8 cellular contexts compared by ENCODE assay signal in the genomic region with DNA sequence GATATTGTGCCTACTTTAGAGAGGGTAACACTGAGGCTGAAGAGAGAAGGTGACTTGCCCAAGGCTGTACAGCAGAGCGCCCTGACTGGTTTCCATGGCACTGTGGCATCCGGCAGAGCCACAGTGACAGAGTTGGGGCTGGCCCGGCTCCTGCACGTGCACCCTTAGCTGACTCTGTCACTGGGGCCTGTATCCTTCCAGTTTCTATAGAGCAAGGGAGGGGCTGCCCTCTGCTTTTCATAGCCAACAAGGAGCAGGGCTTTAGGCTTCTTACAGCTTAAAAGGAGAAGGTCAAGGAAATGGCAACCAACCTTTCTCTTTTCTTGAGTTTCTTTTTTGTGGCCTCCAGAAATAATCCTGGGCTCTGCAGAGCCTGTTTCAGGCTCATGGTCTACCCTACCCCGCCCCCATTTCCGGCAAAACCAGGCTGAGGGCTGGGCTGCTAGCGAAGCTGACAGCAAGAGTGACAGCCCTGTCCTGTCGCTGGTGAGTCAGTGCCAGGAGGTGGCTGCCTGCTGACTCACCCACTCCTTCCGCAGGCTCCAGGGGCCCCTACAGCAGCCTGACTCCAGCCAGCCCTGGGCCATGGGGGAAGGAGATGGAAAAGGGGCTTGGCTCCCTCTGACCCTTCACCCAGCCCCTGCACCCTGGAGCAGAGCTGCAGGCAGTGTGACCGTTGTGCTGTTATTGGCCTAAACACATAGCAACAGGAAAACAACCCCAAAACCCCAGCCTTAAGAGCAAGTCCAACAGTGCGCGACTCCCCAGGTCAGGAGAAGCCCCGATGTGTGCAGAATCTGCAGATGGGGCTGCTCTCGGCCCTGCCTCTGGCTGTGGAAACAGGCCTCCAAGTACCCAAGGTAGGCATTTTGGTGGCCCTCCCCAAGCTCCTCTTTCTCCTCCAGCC. TPM values are rescaled to one million over a fixed set of nuclear protein-coding genes. Genes with fewer than 3 reads are reported as not detected.
A peak's percentile ranks its signal among the peaks of the same experiment; 100 is the strongest.
DNase-seq lines count a peak whose midpoint lies in the region; ATAC-seq and TF ChIP-seq lines count a peak whose summit lies in the region.

No MANE protein-coding gene starts in this region.

- 51% methylated on average over 7 of the region's 14 CpGs for WGBS in esophagus muscularis mucosa

- H4K20me1 ChIP-seq in OCI-LY7 (ENCODE audit: insufficient read depth, low read length) = peaks cover 17% of the 10 kb centered on the region

- CTCF ChIA-PET in A673 (lab: Charles Lee) (no interaction called here), OCI-LY7 (lab: Charles Lee; ENCODE audit: unreplicated experiment) (interaction anchor here (1.5 to 2.7 kb wide), 5 partner anchors 11 to 34 kb away, joined by 3 to 20 read pairs (median 5); a partner anchor contains a TSS)

- H3K79me2 ChIP-seq in OCI-LY7 (ENCODE audit: insufficient read depth, low read depth, low read length) = peaks cover 76% of the 10 kb centered on the region

- peak overlapping the region; percentile 61 to 71 (median 69) for H3K27ac Mint-ChIP-seq in nephron
- H3K27ac Mint-ChIP-seq in stimulated activated naive CD8-positive, alpha-beta T cell treated with anti-CD3 and anti-CD28 coated beads, Interleukin-15, amount 100 ng/mL, for 72 hours = peak overlapping the region; percentile 97 to 98

- no peak for TF ChIP-seq EP300 in esophagus muscularis mucosa (IDR thresholded peaks at IDR 0.05)

- H3K9me2 ChIP-seq in OCI-LY7 (ENCODE audit: insufficient read depth, low read length) = no peaks in the 10 kb centered on the region

- POLR2A ChIA-PET in A673 (lab: Charles Lee; ENCODE audit: low non-redundant PET) (no interaction called here), OCI-LY7 (lab: Charles Lee) (interaction anchor here (0.6 to 5.1 kb wide), 7 partner anchors 11 to 1880 kb away, joined by 4 to 32 read pairs (median 5); a partner anchor contains a TSS)

- peak; percentile 80 for ATAC-seq in GM18870 (IDR thresholded peaks at IDR 0.05; ENCODE audit: unreplicated experiment)
- ATAC-seq in HG03066 (IDR thresholded peaks at IDR 0.05; ENCODE audit: low read depth, unreplicated experiment) = peak; percentile 76
- ATAC-seq in stimulated activated naive CD8-positive, alpha-beta T cell treated with anti-CD3 and anti-CD28 coated beads, Interleukin-15, amount 100 ng/mL, for 72 hours = peak; percentile 94

- TF ChIP-seq CTCF in A673 (conservative IDR thresholded peaks at IDR 0.05; ENCODE audit: low read depth, low read length) (no peak), OCI-LY7 (conservative IDR thresholded peaks at IDR 0.05; ENCODE audit: low read length) (no peak), esophagus muscularis mucosa (IDR thresholded peaks at IDR 0.05) (no peak), nephron (IDR thresholded peaks at IDR 0.05; ENCODE audit: unreplicated experiment in 3 of 3) (no peak)

- peaks cover 33% of the 10 kb centered on the region for H3K4me1 Mint-ChIP-seq in nephron
- H3K4me1 Mint-ChIP-seq in stimulated activated naive CD8-positive, alpha-beta T cell treated with anti-CD3 and anti-CD28 coated beads, Interleukin-15, amount 100 ng/mL, for 72 hours = peaks cover 91% of the 10 kb centered on the region

- peak; percentile 95 for DNase-seq in A673 (ENCODE audit: low spot score)
- peak; percentile 91 for DNase-seq in OCI-LY7 (ENCODE audit: low spot score)
- peak; percentile 90 for DNase-seq in activated T-cell treated with anti-CD3 and anti-CD28 coated beads for 4 hours
- DNase-seq in esophagus muscularis mucosa (ENCODE audit: extremely low spot score) = peak; percentile 95
- peak; percentile 92 to 97 for DNase-seq in stimulated activated naive CD8-positive, alpha-beta T cell treated with anti-CD3 and anti-CD28 coated beads, Interleukin-15, amount 100 ng/mL, for 72 hours

- H3K36me3 Mint-ChIP-seq in nephron (ENCODE audit: low read depth) = no peaks in the 10 kb centered on the region

- H3K4me3 Mint-ChIP-seq in nephron = no peak overlapping the region
- peak overlapping the region; percentile 82 to 87 for H3K4me3 Mint-ChIP-seq in stimulated activated naive CD8-positive, alpha-beta T cell treated with anti-CD3 and anti-CD28 coated beads, Interleukin-15, amount 100 ng/mL, for 72 hours

- H3K27me3 Mint-ChIP-seq in nephron (ENCODE audit: low read depth) = peaks cover 25% of the 10 kb centered on the region
- H3K27me3 Mint-ChIP-seq in stimulated activated naive CD8-positive, alpha-beta T cell treated with anti-CD3 and anti-CD28 coated beads, Interleukin-15, amount 100 ng/mL, for 72 hours = no peaks in the 10 kb centered on the region

- no peak for TF ChIP-seq POLR2A in esophagus muscularis mucosa (IDR thresholded peaks at IDR 0.05; ENCODE audit: low read depth)

- no peaks in the 10 kb centered on the region for H3K9me3 Mint-ChIP-seq in nephron
- H3K9me3 Mint-ChIP-seq in stimulated activated naive CD8-positive, alpha-beta T cell treated with anti-CD3 and anti-CD28 coated beads, Interleukin-15, amount 100 ng/mL, for 72 hours = no peaks in the 10 kb centered on the region

- H3K4me3 ChIP-seq in A673 (ENCODE audit: low read depth, low read length, poor library complexity, severe bottlenecking) (no peak overlapping the region), OCI-LY7 (ENCODE audit: low read depth, low read length, poor library complexity, severe bottlenecking) (peak overlapping the region; percentile 57), esophagus muscularis mucosa (peak overlapping the region in 1 of 4 donors; percentile 7)

- H3K9me3 ChIP-seq in A673 (ENCODE audit: low read depth, low read length, poor library complexity, severe bottlenecking) (no peaks in the 10 kb centered on the region), OCI-LY7 (ENCODE audit: low read length) (no peaks in the 10 kb centered on the region), esophagus muscularis mucosa (no peaks in the 10 kb centered on the region)

- intact Hi-C loops in A673 (cut with micrococcal nuclease; ENCODE audit: unreplicated experiment) (loop anchor here (2.0 kb wide), 1 partner anchor 29 kb away; a partner anchor contains a TSS), OCI-LY7 (cut with micrococcal nuclease; ENCODE audit: unreplicated experiment) (loop anchor here (1.0 to 5.0 kb wide), 3 partner anchors 30 to 665 kb away; a partner anchor contains a TSS), esophagus muscularis mucosa (cut with DNase I) (no loop called here)

- H2AFZ ChIP-seq in OCI-LY7 (ENCODE audit: low read length) = no peak overlapping the region

- no TSS peak for BruUV-seq in A673 (replicated peaks; lab: Mats Ljungman, UMichigan)
- BruUV-seq in OCI-LY7 (replicated peaks; lab: Mats Ljungman, UMichigan) = no TSS peak

- H3K36me3 ChIP-seq in A673 (ENCODE audit: insufficient read depth, low read length, poor library complexity, severe bottlenecking) (no peaks in the 10 kb centered on the region), OCI-LY7 (ENCODE audit: insufficient read depth, low read length) (peaks cover 44% of the 10 kb centered on the region; the same call in 1 of the 2 replicates), esophagus muscularis mucosa (no peaks in the 10 kb centered on the region)

- H3K27me3 ChIP-seq in A673 (replicated peaks; ENCODE audit: insufficient read depth, low read depth, low read length, poor library complexity) (no peaks in the 10 kb centered on the region), esophagus muscularis mucosa (no peaks in the 10 kb centered on the region)

- H3K27ac ChIP-seq in A673 (ENCODE audit: low read depth, low read length, poor library complexity, severe bottlenecking) (peak overlapping the region; percentile 68), OCI-LY7 (ENCODE audit: low read depth, low read length, poor library complexity, severe bottlenecking) (peak overlapping the region; percentile 90), esophagus muscularis mucosa (replicated peaks in 1 of 4) (peak overlapping the region; percentile 26 to 61 (median 56))

- peaks cover 55% of the 10 kb centered on the region for H3K4me1 ChIP-seq in A673 (ENCODE audit: insufficient read depth, low read length, poor library complexity, severe bottlenecking)
- H3K4me1 ChIP-seq in OCI-LY7 (ENCODE audit: insufficient read depth, low read length, poor library complexity, severe bottlenecking) = peaks cover 71% of the 10 kb centered on the region
- peaks cover 57 to 94% (median 90%) of the 10 kb centered on the region in 4 donors for H3K4me1 ChIP-seq in esophagus muscularis mucosa

- H3K4me2 ChIP-seq in OCI-LY7 (ENCODE audit: low read length) = peak overlapping the region; percentile 90

RNA-seq across cellular contexts. Expression of a gene that starts 29.8 kb away (rescaled TPM):
- 48.8 and 55.1 TPM in 2 replicates for total RNA-seq in A673 (2021)
- total RNA-seq in OCI-LY7 (2014; rRNA removed; shearing (Covaris generic)) = 36.7 and 43.0 TPM in 2 replicates
- 44.6 and 51.8 TPM in 2 replicates for total RNA-seq in OCI-LY7 (2022)
- total RNA-seq in esophagus muscularis mucosa = 10 to 100 TPM; 15.0 to 36.2 (median 23.7) TPM

Comparison
In these comparisons a context has a peak if more than half of its experiments do, and no peak if none do; other contexts are left out.
1. H3K4me3 Mint-ChIP-seq: peak in stimulated activated naive CD8-positive, alpha-beta T cell treated with anti-CD3 and anti-CD28 coated beads, Interleukin-15, amount 100 ng/mL, for 72 hours (2 of 2); none in nephron (0 of 3).
2. Peak in every context shown above with its lines, with median percentiles within 50 percentile points of each other: DNase-seq, H3K27ac ChIP-seq and ATAC-seq.